8 cellular contexts compared by ENCODE assay signal in the genomic region with DNA sequence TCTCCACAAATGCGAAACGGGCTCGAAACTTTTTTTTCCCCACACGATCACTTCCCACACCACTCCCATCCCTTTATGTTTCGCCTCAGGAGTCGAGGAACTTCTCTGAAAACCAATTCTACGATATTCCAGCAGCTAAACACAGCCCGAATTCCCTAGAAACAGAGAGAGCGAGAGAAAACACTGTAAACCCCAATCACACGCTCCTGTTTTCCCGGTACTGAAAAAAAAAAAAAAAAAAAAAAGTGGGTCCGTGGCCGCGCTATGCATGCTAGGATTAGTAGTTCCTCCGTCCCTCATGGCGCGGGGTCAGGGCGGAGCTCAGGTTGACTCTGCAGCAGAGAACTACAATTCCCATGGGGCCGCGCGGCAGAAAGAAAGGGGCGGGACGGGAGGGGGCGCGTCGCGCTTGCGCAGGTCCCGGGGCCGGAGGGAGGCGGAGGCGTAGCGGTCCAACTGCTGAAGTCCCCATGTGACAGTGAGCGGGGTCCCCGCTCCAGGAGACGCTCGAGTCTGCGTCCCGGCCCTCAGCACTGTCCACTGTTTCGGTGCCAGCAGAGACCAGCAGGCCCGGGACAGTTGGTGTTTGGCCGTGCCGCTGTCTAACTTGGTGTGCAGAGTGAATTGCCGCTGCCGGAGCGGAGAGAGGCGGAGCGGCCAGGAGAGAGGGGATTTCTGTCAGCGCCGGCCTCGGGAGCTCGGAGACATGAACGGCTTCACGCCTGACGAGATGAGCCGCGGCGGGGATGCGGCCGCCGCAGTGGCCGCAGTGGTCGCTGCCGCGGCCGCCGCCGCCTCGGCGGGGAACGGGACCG. TPM values are rescaled to one million over a fixed set of nuclear protein-coding genes. Genes with fewer than 3 reads are reported as not detected.
DNase-seq lines count a peak whose midpoint lies in the region; ATAC-seq and TF ChIP-seq lines count a peak whose summit lies in the region.

A gene with protein sequence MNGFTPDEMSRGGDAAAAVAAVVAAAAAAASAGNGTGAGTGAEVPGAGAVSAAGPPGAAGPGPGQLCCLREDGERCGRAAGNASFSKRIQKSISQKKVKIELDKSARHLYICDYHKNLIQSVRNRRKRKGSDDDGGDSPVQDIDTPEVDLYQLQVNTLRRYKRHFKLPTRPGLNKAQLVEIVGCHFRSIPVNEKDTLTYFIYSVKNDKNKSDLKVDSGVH (plus strand): TSS at position 478 of the 815 bp plus-strand sequence. CDS start 229 bp downstream, at position 707.

- H3K36me3 ChIP-seq in BE2C, result peaks cover 10% of the 10 kb centered on the region
- H3K36me3 ChIP-seq in colonic mucosa, result no peaks in the 10 kb centered on the region

- H3K9ac ChIP-seq in colonic mucosa (ENCODE audit: low read depth in 2 of 2, low read length in 2 of 2), result peak within 1 kb of the TSS; percentile 87 to 90

- ATAC-seq in HG03460 (IDR thresholded peaks at IDR 0.05; ENCODE audit: unreplicated experiment), result peak; percentile 58

- peak; percentile 99 for DNase-seq in BE2C
- peak; percentile 59 for DNase-seq in GM19240 (ENCODE audit: insufficient read length, low spot score)
- DNase-seq in NCI-H526 (lab: John Stamatoyannopoulos, UW), result peak; percentile 88 to 96
- peak; percentile 97 for DNase-seq in activated CD4-positive, alpha-beta T cell treated with anti-CD3 and anti-CD28 coated beads for 48 hours
- DNase-seq in colonic mucosa, result peak; percentile 98
- DNase-seq in kidney tubule cell (ENCODE audit: low spot score), result peak; percentile 98
- peak; percentile 91 to 96 (median 94) for DNase-seq in stimulated activated CD4-positive, alpha-beta T cell treated with anti-CD3 and anti-CD28 coated beads, Interleukin-1b, Interleukin-23, amount 100 ng/mL, for 24 hours (ENCODE audit: low read depth in 4 of 4, low spot score in 1 of 4)

- H3K9me3 ChIP-seq in BE2C (no peaks in the 10 kb centered on the region), colonic mucosa (no peaks in the 10 kb centered on the region)

- H3K27ac ChIP-seq in colonic mucosa, result peak within 1 kb of the TSS; percentile 98

- intact Hi-C loops in colonic mucosa (cut with DNase I), result loop anchor here (5.0 kb wide), 1 partner anchor 38 kb away; the partner anchor contains the start of gene HMGB2

- TF ChIP-seq CTCF in BE2C (IDR thresholded peaks at IDR 0.05; ENCODE audit: low read depth, low read length) (no peak), colonic mucosa (IDR thresholded peaks at IDR 0.05) (no peak)

- H3K27me3 ChIP-seq in BE2C (no peaks in the 10 kb centered on the region), colonic mucosa (no peaks in the 10 kb centered on the region)

- H3K4me3 ChIP-seq in BE2C (ENCODE audit: low read depth, low read length) (peak within 1 kb of the TSS; percentile 99), colonic mucosa (peak within 1 kb of the TSS; percentile 79)

- no peaks in the 10 kb centered on the region for H3K4me1 ChIP-seq in BE2C
- no peaks in the 10 kb centered on the region for H3K4me1 ChIP-seq in colonic mucosa

RNA-seq across cellular contexts. Expression of the gene that starts here (rescaled TPM):
- 15.7 TPM for polyA plus RNA-seq in BE2C (2012; ENCODE audit: insufficient read depth, insufficient read length, low read depth)
- 10 to 100 TPM; 18.8 to 20.0 TPM for total RNA-seq in colonic mucosa

Comparison
In these comparisons a context has a peak if more than half of its experiments do, and no peak if none do; other contexts are left out.
1. Peak in every context shown above with its lines: DNase-seq, ATAC-seq, H3K4me3 ChIP-seq and H3K27ac ChIP-seq.